11 cellular contexts compared by ENCODE assay signal in the genomic region with DNA sequence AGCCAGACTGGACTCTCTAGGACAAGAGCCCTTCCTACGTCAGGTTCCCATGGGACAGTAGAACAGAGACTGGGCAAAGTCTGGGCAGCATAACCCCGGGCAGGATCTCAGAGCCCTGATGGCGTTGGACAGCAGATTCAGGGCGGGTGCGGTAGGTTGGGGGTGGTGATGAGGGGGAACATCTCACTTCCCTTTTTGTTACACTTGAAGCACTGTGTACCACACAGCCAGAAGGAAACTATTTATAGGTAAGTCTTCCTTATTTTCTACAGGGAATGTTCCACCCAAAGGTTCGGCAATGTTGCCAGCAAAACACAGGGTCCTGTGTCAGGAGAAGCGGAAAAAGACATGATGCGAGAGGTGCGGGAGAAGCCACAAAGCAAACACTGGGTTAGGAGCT. TPM values are rescaled to one million over a fixed set of nuclear protein-coding genes. Genes with fewer than 3 reads are reported as not detected.
DNase-seq lines count a peak whose midpoint lies in the region; ATAC-seq, FAIRE-seq and TF ChIP-seq lines count a peak whose summit lies in the region.
"Had no signal": no experiment of that assay in that cellular context is flagged by ENCODE, and none has a peak within 500 bp of the region (broad histone marks: within the 10 kb centered on the region; RNA-seq: fewer than 3 reads in every experiment).

No MANE protein-coding gene starts in this region.

- H4K5ac ChIP-seq in mesendoderm (ENCODE audit: low read length) = no peak overlapping the region

- TF ChIP-seq CTCF in hepatocyte (IDR thresholded peaks at IDR 0.05; ENCODE audit: poor library complexity) = no peak

- H2BK5ac ChIP-seq in mesendoderm (ENCODE audit: low read length) = no peak overlapping the region

- no peaks in the 10 kb centered on the region for H3K36me3 ChIP-seq in hepatocyte (replicated peaks; ENCODE audit: insufficient read depth, low read depth)
- H3K36me3 ChIP-seq in mesendoderm (ENCODE audit: control insufficient read depth, insufficient read depth, low read length) = no peaks in the 10 kb centered on the region

- H4K8ac ChIP-seq in mesendoderm (ENCODE audit: low read depth, low read length) = no peak overlapping the region

- FAIRE-seq in GM12891 (lab: Jason Lieb, UNC) = no peak
- FAIRE-seq: kidney had no signal

- no peak overlapping the region for H2BK15ac ChIP-seq in mesendoderm (replicated peaks; ENCODE audit: low read depth)

- H3K4me2 ChIP-seq in hepatocyte = no peak overlapping the region
- H3K4me2 ChIP-seq in mesendoderm (ENCODE audit: low read length) = no peak overlapping the region

- no peak overlapping the region for H2AK5ac ChIP-seq in mesendoderm (ENCODE audit: low read length)

- no peaks in the 10 kb centered on the region for H4K20me1 ChIP-seq in hepatocyte (ENCODE audit: insufficient read depth, poor library complexity, severe bottlenecking)

- DNase-seq in GM12891 (ENCODE audit: insufficient read length, low spot score) = no peak
- DNase-seq in hepatocyte (ENCODE audit: low spot score) = no peak
- DNase-seq in mesendoderm = no peak
- DNase-seq in iPS-NIHi7 (ENCODE audit: extremely low spot score) = no peak
- no peak for DNase-seq in pons (ENCODE audit: low spot score)
- DNase-seq: effector CD8-positive, alpha-beta T cell; kidney had no signal

- 94% methylated on average over 9 of the region's 9 CpGs for WGBS in hepatocyte (ENCODE audit: low lambda C conversion rate, missing lambda C conversion rate)
- WGBS in mesendoderm (ENCODE audit: extremely low coverage, insufficient coverage, low lambda C conversion rate) = no CpG with 5 or more reads among the region's 9 CpGs

- no peak for TF ChIP-seq POLR2A in GM12891 (IDR thresholded peaks at IDR 0.05; ENCODE audit: low read depth, low read length)

- H3K56ac ChIP-seq in mesendoderm (ENCODE audit: low read length) = no peak overlapping the region

- H3K27me3 ChIP-seq in hepatocyte (no peaks in the 10 kb centered on the region), mesendoderm (ENCODE audit: insufficient read depth, low read length, poor library complexity) (no peaks in the 10 kb centered on the region)

- H3K9me3 ChIP-seq in hepatocyte (ENCODE audit: low read depth) = no peaks in the 10 kb centered on the region

- H3K9me2 ChIP-seq in hepatocyte (replicated peaks; ENCODE audit: insufficient read depth) = no peaks in the 10 kb centered on the region

- H3K18ac ChIP-seq in mesendoderm (ENCODE audit: low read length) = no peak overlapping the region

- ATAC-seq in GM21528 (IDR thresholded peaks at IDR 0.05; ENCODE audit: low FRiP score, unreplicated experiment) (peak; percentile 41), HG03565 (IDR thresholded peaks at IDR 0.05; ENCODE audit: unreplicated experiment) (peak; percentile 40), HG02970 (IDR thresholded peaks at IDR 0.05; ENCODE audit: low FRiP score, unreplicated experiment) (no peak)

- H2AFZ ChIP-seq in hepatocyte = no peak overlapping the region

- H3K4ac ChIP-seq in mesendoderm (ENCODE audit: low read depth, low read length) = no peak overlapping the region

- H3K4me3 ChIP-seq in hepatocyte = no peak overlapping the region
- H3K4me3 ChIP-seq in mesendoderm (ENCODE audit: low read length) = no peak overlapping the region

- peaks cover 17% of the 10 kb centered on the region for H3K79me2 ChIP-seq in hepatocyte
- no peaks in the 10 kb centered on the region for H3K79me2 ChIP-seq in mesendoderm (ENCODE audit: control insufficient read depth, insufficient read depth, low read length)

- H3K23ac ChIP-seq in mesendoderm (ENCODE audit: low read length) = no peak overlapping the region

- no peak overlapping the region for H3K9ac ChIP-seq in mesendoderm (ENCODE audit: low read length)

- H3K79me1 ChIP-seq in mesendoderm (ENCODE audit: low read length) = no peaks in the 10 kb centered on the region

- no peak overlapping the region for H2BK120ac ChIP-seq in mesendoderm (ENCODE audit: low read depth, low read length)

- H3K27ac ChIP-seq in hepatocyte (peak overlapping the region; percentile 71), mesendoderm (ENCODE audit: low read depth, low read length) (no peak overlapping the region)

- H3K4me1 ChIP-seq in hepatocyte (ENCODE audit: insufficient read depth) = peaks cover 76% of the 10 kb centered on the region
- no peaks in the 10 kb centered on the region for H3K4me1 ChIP-seq in mesendoderm (ENCODE audit: control insufficient read depth, low read depth, low read length)

TF ChIP-seq in GM12891, 5 proteins besides CTCF, POLR2A, EP300 and RAD21:
- peak; percentile 96 for TF ChIP-seq SPI1 (IDR thresholded peaks at IDR 0.05; ENCODE audit: low read depth, low read length)
- no peak for TF ChIP-seq TAF1 (IDR thresholded peaks at IDR 0.05; ENCODE audit: low read depth, low read length)
- TF ChIP-seq POU2F2 (IDR thresholded peaks at IDR 0.05; ENCODE audit: low read depth, low read length) = no peak
- TF ChIP-seq POLR2AphosphoS5 (IDR thresholded peaks at IDR 0.05; ENCODE audit: low read depth, low read length) = no peak
- TF ChIP-seq PAX5 (IDR thresholded peaks at IDR 0.05; ENCODE audit: insufficient read depth, low read length, severe bottlenecking) = no peak
TF ChIP-seq in GM12891: peak in this region for 1.

RNA-seq across cellular contexts. Expression of a gene that starts 54.3 kb away (rescaled TPM):
- 53.8 TPM for polyA plus RNA-seq in GM12891 (2012; ENCODE audit: low read depth, missing spikeins)
- total RNA-seq in hepatocyte = 455 and 508 TPM in 2 replicates
- 570 and 647 TPM in 2 replicates for polyA plus RNA-seq in hepatocyte
- 17.0 TPM for polyA plus RNA-seq in mesendoderm (2013, experiment 1 of 2)
- 17.4 TPM for polyA plus RNA-seq in mesendoderm (2013, experiment 2 of 2)

RNA-seq across cellular contexts. Expression of a gene that starts 56.2 kb away (rescaled TPM):
- not detected for polyA plus RNA-seq in GM12891 (2012; ENCODE audit: low read depth, missing spikeins)
- total RNA-seq in hepatocyte = not detected in 2 replicates
- polyA plus RNA-seq in hepatocyte = 0.39 TPM in 1 of 2 replicates, not detected in the other
- not detected for polyA plus RNA-seq in mesendoderm (2013, experiment 1 of 2)
- polyA plus RNA-seq in mesendoderm (2013, experiment 2 of 2) = not detected
- total RNA-seq: kidney, SK-MEL-5 had no signal
